ENCODE assay signal across 1 cellular context in the genomic region with DNA sequence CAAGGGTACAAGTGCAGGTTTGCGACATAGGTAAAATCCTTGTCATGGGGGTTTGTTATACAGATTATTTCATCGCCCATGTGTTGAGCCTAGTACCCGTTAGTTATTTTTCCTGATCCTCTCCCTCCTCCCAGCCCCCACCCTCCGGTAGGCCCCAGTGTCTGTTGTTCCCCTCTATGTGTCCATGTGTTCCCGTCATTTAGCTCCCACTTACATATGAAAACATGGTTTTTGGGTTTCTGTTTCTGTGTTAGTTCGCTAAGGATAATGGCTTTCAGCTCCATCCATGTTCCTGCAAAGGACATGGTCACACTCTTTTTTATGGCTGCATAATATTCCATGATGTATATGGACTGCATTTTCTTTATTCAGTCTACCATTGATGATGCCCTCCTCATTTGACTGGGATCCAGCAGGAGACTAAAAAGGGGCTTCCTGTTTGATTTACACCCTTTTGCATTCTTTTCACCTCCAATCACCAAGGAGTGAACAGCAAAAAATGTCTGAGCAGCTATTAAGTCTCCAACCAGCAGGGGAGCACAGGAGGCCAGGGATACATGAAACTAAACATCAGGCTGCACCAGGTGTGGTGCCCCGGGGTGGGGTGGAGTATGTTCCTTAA.
TF ChIP-seq lines count a peak whose summit lies in the region.

No MANE protein-coding gene starts in this region.

TF ChIP-seq in Ishikawa, 13 proteins besides CTCF, POLR2A, EP300 and RAD21:
- TF ChIP-seq, protein P1, sequence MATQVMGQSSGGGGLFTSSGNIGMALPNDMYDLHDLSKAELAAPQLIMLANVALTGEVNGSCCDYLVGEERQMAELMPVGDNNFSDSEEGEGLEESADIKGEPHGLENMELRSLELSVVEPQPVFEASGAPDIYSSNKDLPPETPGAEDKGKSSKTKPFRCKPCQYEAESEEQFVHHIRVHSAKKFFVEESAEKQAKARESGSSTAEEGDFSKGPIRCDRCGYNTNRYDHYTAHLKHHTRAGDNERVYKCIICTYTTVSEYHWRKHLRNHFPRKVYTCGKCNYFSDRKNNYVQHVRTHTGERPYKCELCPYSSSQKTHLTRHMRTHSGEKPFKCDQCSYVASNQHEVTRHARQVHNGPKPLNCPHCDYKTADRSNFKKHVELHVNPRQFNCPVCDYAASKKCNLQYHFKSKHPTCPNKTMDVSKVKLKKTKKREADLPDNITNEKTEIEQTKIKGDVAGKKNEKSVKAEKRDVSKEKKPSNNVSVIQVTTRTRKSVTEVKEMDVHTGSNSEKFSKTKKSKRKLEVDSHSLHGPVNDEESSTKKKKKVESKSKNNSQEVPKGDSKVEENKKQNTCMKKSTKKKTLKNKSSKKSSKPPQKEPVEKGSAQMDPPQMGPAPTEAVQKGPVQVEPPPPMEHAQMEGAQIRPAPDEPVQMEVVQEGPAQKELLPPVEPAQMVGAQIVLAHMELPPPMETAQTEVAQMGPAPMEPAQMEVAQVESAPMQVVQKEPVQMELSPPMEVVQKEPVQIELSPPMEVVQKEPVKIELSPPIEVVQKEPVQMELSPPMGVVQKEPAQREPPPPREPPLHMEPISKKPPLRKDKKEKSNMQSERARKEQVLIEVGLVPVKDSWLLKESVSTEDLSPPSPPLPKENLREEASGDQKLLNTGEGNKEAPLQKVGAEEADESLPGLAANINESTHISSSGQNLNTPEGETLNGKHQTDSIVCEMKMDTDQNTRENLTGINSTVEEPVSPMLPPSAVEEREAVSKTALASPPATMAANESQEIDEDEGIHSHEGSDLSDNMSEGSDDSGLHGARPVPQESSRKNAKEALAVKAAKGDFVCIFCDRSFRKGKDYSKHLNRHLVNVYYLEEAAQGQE (IDR thresholded peaks at IDR 0.05; ENCODE audit: low read depth): no peak
- TF ChIP-seq TAF1 (IDR thresholded peaks at IDR 0.05; ENCODE audit: low read depth) (no peak), TEAD4 (IDR thresholded peaks at IDR 0.05) (0 out of 2 replicates have a peak, but pooled peaks have one; percentile 12)
- TF ChIP-seq, protein P2, sequence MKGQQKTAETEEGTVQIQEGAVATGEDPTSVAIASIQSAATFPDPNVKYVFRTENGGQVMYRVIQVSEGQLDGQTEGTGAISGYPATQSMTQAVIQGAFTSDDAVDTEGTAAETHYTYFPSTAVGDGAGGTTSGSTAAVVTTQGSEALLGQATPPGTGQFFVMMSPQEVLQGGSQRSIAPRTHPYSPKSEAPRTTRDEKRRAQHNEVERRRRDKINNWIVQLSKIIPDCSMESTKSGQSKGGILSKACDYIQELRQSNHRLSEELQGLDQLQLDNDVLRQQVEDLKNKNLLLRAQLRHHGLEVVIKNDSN (IDR thresholded peaks at IDR 0.05): no peak
- TF ChIP-seq, protein P3, sequence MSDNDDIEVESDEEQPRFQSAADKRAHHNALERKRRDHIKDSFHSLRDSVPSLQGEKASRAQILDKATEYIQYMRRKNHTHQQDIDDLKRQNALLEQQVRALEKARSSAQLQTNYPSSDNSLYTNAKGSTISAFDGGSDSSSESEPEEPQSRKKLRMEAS (IDR thresholded peaks at IDR 0.05): 0 out of 2 replicates have a peak, but pooled peaks have one; percentile 9
TF ChIP-seq in Ishikawa: peak in this region for 2.
